Comparison of ENCODE assay signal across 8 cellular contexts in the genomic region with DNA sequence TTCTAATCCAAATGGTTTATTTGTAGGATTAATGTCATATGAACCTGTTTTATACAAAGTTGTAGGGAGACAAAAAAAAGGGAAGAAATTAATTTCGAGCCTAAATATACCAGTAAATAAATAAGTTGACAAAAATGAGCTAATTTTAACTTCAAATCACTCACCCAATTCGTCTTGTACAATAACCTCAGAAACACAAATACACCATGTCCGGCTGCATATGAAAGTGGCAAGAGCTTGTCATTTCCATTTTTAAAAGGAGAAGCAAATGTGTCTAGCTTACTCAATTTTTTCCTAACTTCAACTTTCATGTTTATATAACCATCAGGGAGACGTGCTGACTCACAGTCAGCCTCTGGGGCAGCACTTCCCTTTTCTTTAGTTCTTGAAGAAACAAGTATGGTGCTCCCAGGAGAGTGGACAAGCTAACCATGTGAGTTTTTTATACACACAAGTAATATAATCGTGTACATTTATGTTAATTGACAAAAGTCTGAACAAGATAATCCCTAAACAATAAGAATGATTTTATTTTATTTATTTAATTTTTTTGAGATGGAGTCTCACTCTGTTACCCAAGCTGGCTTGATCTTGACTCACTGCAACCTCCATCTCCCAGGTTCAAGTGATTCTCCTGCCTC. TPM values are rescaled to one million over a fixed set of nuclear protein-coding genes. Genes with fewer than 3 reads are reported as not detected.
DNase-seq lines count a peak whose midpoint lies in the region; ATAC-seq, FAIRE-seq and TF ChIP-seq lines count a peak whose summit lies in the region.

No MANE protein-coding gene starts in this region.

- H3K4me1 Mint-ChIP-seq in activated naive CD8-positive, alpha-beta T cell treated with anti-CD3 and anti-CD28 coated beads, Interleukin-2, amount 50 U/mL, for 24 hours: peaks cover 31% of the 10 kb centered on the region
- H3K4me1 Mint-ChIP-seq in type B pancreatic cell (ENCODE audit: unreplicated experiment): peaks cover 9% of the 10 kb centered on the region

- TF ChIP-seq CTCF in HL-60 (IDR thresholded peaks at IDR 0.05; ENCODE audit: insufficient read depth, low read length) (no peak), kidney epithelial cell (IDR thresholded peaks at IDR 0.05; ENCODE audit: insufficient read depth, low read length, poor library complexity, severe bottlenecking) (no peak), type B pancreatic cell (conservative IDR thresholded peaks at IDR 0.05) (no peak), D721Med (IDR thresholded peaks at IDR 0.05; ENCODE audit: insufficient read depth, missing control alignments) (no peak)

- no peaks in the 10 kb centered on the region for H3K36me3 Mint-ChIP-seq in activated naive CD8-positive, alpha-beta T cell treated with anti-CD3 and anti-CD28 coated beads, Interleukin-2, amount 50 U/mL, for 24 hours (ENCODE audit: low read depth)
- no peaks in the 10 kb centered on the region for H3K36me3 Mint-ChIP-seq in type B pancreatic cell

- peak overlapping the region; percentile 27 for H3K27ac Mint-ChIP-seq in activated naive CD8-positive, alpha-beta T cell treated with anti-CD3 and anti-CD28 coated beads, Interleukin-2, amount 50 U/mL, for 24 hours
- H3K27ac Mint-ChIP-seq in type B pancreatic cell: peak overlapping the region; percentile 63

- DNase-seq in GF-D8 (lab: John Stamatoyannopoulos, UW) (peak; percentile 92), HL-60 (ENCODE audit: low read depth in 1 of 2, low spot score in 1 of 2) (peak; percentile 77 to 92), kidney epithelial cell (ENCODE audit: low read depth) (peak; percentile 49), type B pancreatic cell (ENCODE audit: extremely low spot score, unreplicated experiment) (no peak), D721Med (ENCODE audit: insufficient read length, low spot score) (no peak), NCI-H2107 treated with DMSO at 0.1 percent for 48 hours (lab: John Stamatoyannopoulos, UW; ENCODE audit: unreplicated experiment) (no peak)
- DNase-seq in activated naive CD8-positive, alpha-beta T cell treated with anti-CD3 and anti-CD28 coated beads, Interleukin-2, amount 50 U/mL, for 24 hours: peak; percentile 13

- H3K27me3 ChIP-seq in HL-60 (ENCODE audit: insufficient read depth, poor library complexity, severe bottlenecking) (no peaks in the 10 kb centered on the region), kidney epithelial cell (ENCODE audit: control insufficient read depth, insufficient read depth, low read length) (no peaks in the 10 kb centered on the region)

- H3K4me3 Mint-ChIP-seq in activated naive CD8-positive, alpha-beta T cell treated with anti-CD3 and anti-CD28 coated beads, Interleukin-2, amount 50 U/mL, for 24 hours: no peak overlapping the region
- H3K4me3 Mint-ChIP-seq in type B pancreatic cell: no peak overlapping the region

- peak; percentile 92 for ATAC-seq in GM21390 (IDR thresholded peaks at IDR 0.05; ENCODE audit: unreplicated experiment)
- peak; percentile 80 for ATAC-seq in activated naive CD8-positive, alpha-beta T cell treated with anti-CD3 and anti-CD28 coated beads, Interleukin-2, amount 50 U/mL, for 24 hours

- no peak for FAIRE-seq in D721Med (lab: Jason Lieb, UNC)

- H3K4me3 ChIP-seq in HL-60 (replicated peaks; ENCODE audit: insufficient read depth, low read length) (no peak overlapping the region), kidney epithelial cell (ENCODE audit: low read depth, low read length) (no peak overlapping the region)

- H3K9me3 Mint-ChIP-seq in activated naive CD8-positive, alpha-beta T cell treated with anti-CD3 and anti-CD28 coated beads, Interleukin-2, amount 50 U/mL, for 24 hours: no peaks in the 10 kb centered on the region
- H3K9me3 Mint-ChIP-seq in type B pancreatic cell: peaks cover 6% of the 10 kb centered on the region

- H3K36me3 ChIP-seq in kidney epithelial cell (ENCODE audit: control insufficient read depth, insufficient read depth, low read length): no peaks in the 10 kb centered on the region

- H3K27ac ChIP-seq in HL-60 (replicated peaks): peak overlapping the region; percentile 74

- no peaks in the 10 kb centered on the region for H3K27me3 Mint-ChIP-seq in activated naive CD8-positive, alpha-beta T cell treated with anti-CD3 and anti-CD28 coated beads, Interleukin-2, amount 50 U/mL, for 24 hours
- peaks cover 3% of the 10 kb centered on the region for H3K27me3 Mint-ChIP-seq in type B pancreatic cell

RNA-seq across cellular contexts. Expression of gene SGK1, which starts 55.5 kb away (rescaled TPM):
- total RNA-seq in kidney epithelial cell: 85.4 and 94.3 TPM in 2 replicates
- total RNA-seq in type B pancreatic cell (ENCODE audit: low replicate concordance): 52.6 and 56.1 TPM in 2 replicates

Comparison
In these comparisons a context has a peak if more than half of its experiments do, and no peak if none do; other contexts are left out.
1. DNase-seq: peak in GF-D8 (single experiment), HL-60 (2 of 2), activated naive CD8-positive, alpha-beta T cell treated with anti-CD3 and anti-CD28 coated beads, Interleukin-2, amount 50 U/mL, for 24 hours (single experiment) and kidney epithelial cell (single experiment); none in type B pancreatic cell (single experiment), D721Med (single experiment) and NCI-H2107 treated with DMSO at 0.1 percent for 48 hours (single experiment).